Comparison of ENCODE assay signal across 22 cellular contexts in the genomic region with DNA sequence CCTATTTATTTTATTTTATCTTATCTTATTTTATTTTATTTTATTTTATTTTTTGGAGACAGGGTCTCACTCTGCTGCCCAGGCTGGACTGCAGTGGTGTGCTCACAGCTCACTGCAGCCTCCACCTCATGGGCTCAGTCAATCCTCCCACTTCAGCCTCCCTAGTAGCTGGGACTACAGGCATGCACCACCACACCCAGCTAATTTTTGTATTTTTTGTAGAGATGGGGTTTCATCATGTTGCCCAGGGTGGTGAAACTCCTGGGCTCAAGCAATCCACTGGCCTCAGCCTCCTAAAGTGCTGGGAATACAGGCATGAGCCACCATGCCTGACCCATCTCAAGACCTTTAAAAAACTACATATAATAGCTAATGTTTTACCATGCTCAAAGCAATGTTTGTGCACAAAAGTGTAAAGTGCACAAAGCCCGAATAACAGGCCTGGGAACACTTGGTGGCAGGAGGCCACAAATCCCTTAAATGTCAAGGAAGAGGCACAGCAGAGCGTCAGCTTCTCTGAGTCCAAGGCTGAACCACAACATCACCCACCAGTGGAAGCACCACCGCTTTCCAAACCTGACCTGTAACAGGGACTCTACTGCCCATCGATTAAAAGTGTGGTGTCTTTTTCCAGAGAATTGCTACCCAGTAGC. TPM values are rescaled to one million over a fixed set of nuclear protein-coding genes. Genes with fewer than 3 reads are reported as not detected.
DNase-seq lines count a peak whose midpoint lies in the region; ATAC-seq, FAIRE-seq and TF ChIP-seq lines count a peak whose summit lies in the region.
"Had no signal": no experiment of that assay in that cellular context is flagged by ENCODE, and none has a peak within 500 bp of the region (broad histone marks: within the 10 kb centered on the region; RNA-seq: fewer than 3 reads in every experiment).

No MANE protein-coding gene starts in this region.

- no peaks in the 10 kb centered on the region for H3K9me2 ChIP-seq in HCT116 (ENCODE audit: insufficient read depth)

- RAD21 ChIA-PET in HCT116 (lab: Charles Lee; ENCODE audit: low non-redundant PET in 1 of 2, low total read pairs in 2 of 2, uncharacterized antibody in 2 of 2, unreplicated experiment in 2 of 2), result no interaction called here

- no peaks in the 10 kb centered on the region for H3K9me3 ChIP-seq in HepG2 (ENCODE audit: low read length)
- H3K9me3 ChIP-seq in right lobe of liver, result no peaks in the 10 kb centered on the region
- H3K9me3 ChIP-seq in HCT116 (ENCODE audit: control insufficient read depth in 1 of 2, insufficient read depth in 1 of 2, low read depth in 1 of 2, low read length in 2 of 2), result no peaks in the 10 kb centered on the region
- H3K9me3 ChIP-seq in neural progenitor cell (ENCODE audit: low read depth), result no peaks in the 10 kb centered on the region
- H3K9me3 ChIP-seq in aorta (ENCODE audit: control insufficient read depth, low read length), result no peaks in the 10 kb centered on the region
- H3K9me3 ChIP-seq: A549, BE2C had no signal

- H3K27me3 ChIP-seq in HepG2 (ENCODE audit: control insufficient read depth in 1 of 2, insufficient read depth in 2 of 2, low read length in 2 of 2) (peaks cover 0 to 2% of the 10 kb centered on the region in 2 experiments; a peak in 3 of 5 replicates), right lobe of liver (no peaks in the 10 kb centered on the region), HCT116 (ENCODE audit: insufficient read depth, low read length) (no peaks in the 10 kb centered on the region), neural progenitor cell (no peaks in the 10 kb centered on the region), aorta (ENCODE audit: control insufficient read depth in 1 of 2, insufficient read depth in 2 of 2, low read length in 1 of 2) (no peaks in the 10 kb centered on the region)
- H3K27me3 ChIP-seq: BE2C had no signal

- H3F3A ChIP-seq in neural progenitor cell (ENCODE audit: low read depth), result no peaks in the 10 kb centered on the region

- H4K20me1 ChIP-seq in HepG2 (ENCODE audit: insufficient read depth, low read length) (no peaks in the 10 kb centered on the region), HCT116 (ENCODE audit: insufficient read depth) (no peaks in the 10 kb centered on the region), neural progenitor cell (ENCODE audit: low read depth) (no peaks in the 10 kb centered on the region)

- H3K4me3 Mint-ChIP-seq in neural progenitor cell, result no peak overlapping the region
- H3K4me3 Mint-ChIP-seq: CD4-positive, CD25-positive, alpha-beta regulatory T cell; CD8-positive, alpha-beta memory T cell; H9; HFFc6 had no signal

- TF ChIP-seq CTCF in HepG2 (CRISPR knock-in tag; IDR thresholded peaks at IDR 0.05) (no peak), right lobe of liver (IDR thresholded peaks at IDR 0.05) (no peak), HCT116 (IDR thresholded peaks at IDR 0.05 in 2 of 3, conservative IDR thresholded peaks at IDR 0.05 in 1 of 3; ENCODE audit: borderline replicate concordance in 1 of 3, insufficient read depth in 1 of 3, low read depth in 2 of 3, low read length in 2 of 3) (no peak), neural progenitor cell (IDR thresholded peaks at IDR 0.05) (no peak)

- CTCF ChIA-PET in HepG2 (lab: Yijun Ruan, JAX; ENCODE audit: low intra/inter-chr PET ratio, low total read pairs), result no interaction called here
- CTCF ChIA-PET in HCT116 (lab: Charles Lee), result interaction anchor here (1.4 kb wide), 1 partner anchor 9 kb away, joined by 3 read pairs; no protein-coding TSS in a partner anchor

- peak overlapping the region; percentile 88 for H3K4me2 ChIP-seq in HepG2 (ENCODE audit: low read depth, low read length)
- H3K4me2 ChIP-seq in HCT116 (ENCODE audit: low read length), result no peak overlapping the region
- H3K4me2 ChIP-seq in neural progenitor cell, result no peak overlapping the region
- H3K4me2 ChIP-seq: A549 had no signal

- H2AFZ ChIP-seq in HepG2 (ENCODE audit: low read length) (peak overlapping the region; percentile 91), HCT116 (ENCODE audit: low read depth, low read length, poor library complexity, severe bottlenecking) (no peak overlapping the region), neural progenitor cell (replicated peaks) (peak overlapping the region; percentile 89)

- in situ Hi-C loops in HepG2 (cut with HindIII; ENCODE audit: extremely low pct_ligation_motif_present, low pct_unique_long_range_greater_than_20kb), result no loop called here

- H3K4me1 ChIP-seq in HepG2 (ENCODE audit: insufficient read depth, low read length) (peaks cover 30% of the 10 kb centered on the region), right lobe of liver (no peaks in the 10 kb centered on the region), HCT116 (ENCODE audit: control insufficient read depth in 1 of 2, insufficient read depth in 2 of 2, low read length in 2 of 2) (peaks cover 0 to 5% of the 10 kb centered on the region in 2 experiments; a peak in 1 of 4 replicates), neural progenitor cell (no peaks in the 10 kb centered on the region), aorta (ENCODE audit: control insufficient read depth in 1 of 2, insufficient read depth in 2 of 2, low read length in 2 of 2) (no peaks in the 10 kb centered on the region)

- peak; percentile 83 for ATAC-seq in HepG2
- ATAC-seq in right lobe of liver, result no peak
- no peak for ATAC-seq in HCT116
- no peak for ATAC-seq in aorta (ENCODE audit: low FRiP score)
- ATAC-seq: A549 had no signal

- peaks cover 4% of the 10 kb centered on the region for H3K4me1 Mint-ChIP-seq in neural progenitor cell
- H3K4me1 Mint-ChIP-seq: CD4-positive, CD25-positive, alpha-beta regulatory T cell; CD8-positive, alpha-beta memory T cell had no signal

- 4% methylated on average over 3 of the region's 4 CpGs for WGBS in HepG2 (ENCODE audit: low lambda C conversion rate)
- 57% methylated on average over 4 of the region's 4 CpGs for WGBS in right lobe of liver (ENCODE audit: insufficient coverage, low coverage, low lambda C conversion rate, missing lambda C conversion rate)
- 78 to 87% methylated on average over 4 of the region's 4 CpGs for WGBS in aorta, 2 donors

- DNase-seq in HepG2 (ENCODE audit: low spot score), result peak; percentile 59
- no peak for DNase-seq in right lobe of liver
- DNase-seq in HCT116 (ENCODE audit: low read depth, low spot score), result no peak
- no peak for DNase-seq in neural progenitor cell (ENCODE audit: low spot score)
- no peak for DNase-seq in aorta
- DNase-seq in GM12891 (ENCODE audit: insufficient read length, low spot score), result no peak
- DNase-seq: 8988T; ACHN; AML-193; BE2C; CD4-positive, CD25-positive, alpha-beta regulatory T cell; CD8-positive, alpha-beta memory T cell; DMS 273 treated with DMSO at 0.1 percent for 48 hours; DMS53; DMS79 treated with DMSO at 0.1 percent for 48 hours; GF-D8; H9; HFFc6 had no signal

- TF ChIP-seq EP300 in HepG2 (IDR thresholded peaks at IDR 0.05; ENCODE audit: low read depth in 2 of 2, low read length in 2 of 2) (peak in 1 of 2 experiments; percentile 36; a peak in 1 of 4 replicates), HepG2 (CRISPR knock-in tag; IDR thresholded peaks at IDR 0.05; ENCODE audit: borderline replicate concordance) (no peak)

- H3K9me3 Mint-ChIP-seq in neural progenitor cell, result no peaks in the 10 kb centered on the region
- H3K9me3 Mint-ChIP-seq: CD4-positive, CD25-positive, alpha-beta regulatory T cell; CD8-positive, alpha-beta memory T cell; H9; HFFc6 had no signal

- H3K27me3 Mint-ChIP-seq in neural progenitor cell (ENCODE audit: insufficient read depth, low read depth), result no peaks in the 10 kb centered on the region
- H3K27me3 Mint-ChIP-seq: CD4-positive, CD25-positive, alpha-beta regulatory T cell had no signal

- TF ChIP-seq POLR2A in HepG2 (IDR thresholded peaks at IDR 0.05; ENCODE audit: insufficient read depth in 1 of 2, low read depth in 2 of 2, low read length in 2 of 2), result peak in 1 of 2 experiments; percentile 60; a peak in 1 of 4 replicates
- no peak for TF ChIP-seq POLR2A in right lobe of liver (IDR thresholded peaks at IDR 0.05)
- TF ChIP-seq POLR2A in HCT116 (IDR thresholded peaks at IDR 0.05; ENCODE audit: borderline replicate concordance, extremely low read depth, insufficient read depth, insufficient read length), result no peak
- no peak for TF ChIP-seq POLR2A in GM12891 (IDR thresholded peaks at IDR 0.05; ENCODE audit: low read depth, low read length)

- H3K79me2 ChIP-seq in HepG2 (ENCODE audit: insufficient read depth, low read length), result no peaks in the 10 kb centered on the region
- H3K79me2 ChIP-seq in HCT116 (ENCODE audit: insufficient read depth, low read length), result no peaks in the 10 kb centered on the region
- no peaks in the 10 kb centered on the region for H3K79me2 ChIP-seq in neural progenitor cell (ENCODE audit: low read depth)

- FAIRE-seq in HepG2 (lab: Jason Lieb, UNC) (peak; percentile 92), GM12891 (lab: Jason Lieb, UNC) (no peak)
- FAIRE-seq: A549, D721Med, GM12892 had no signal

- intact Hi-C loops in HepG2 (cut with micrococcal nuclease; ENCODE audit: unreplicated experiment), result loop anchor here (1.0 kb wide), 1 partner anchor 113 kb away; no protein-coding TSS in a partner anchor
- intact Hi-C loops in right lobe of liver (cut with DNase I), result no loop called here
- intact Hi-C loops in HCT116 (cut with micrococcal nuclease), result no loop called here
- intact Hi-C loops in aorta (cut with DNase I), result no loop called here

- H3K9ac ChIP-seq in HepG2 (ENCODE audit: insufficient read depth, low read depth, low read length) (peak overlapping the region; percentile 38), HCT116 (ENCODE audit: low read length) (no peak overlapping the region), neural progenitor cell (no peak overlapping the region)

- H3K4me3 ChIP-seq in HepG2 (replicated peaks in 1 of 3; ENCODE audit: insufficient read depth in 1 of 3, low read depth in 2 of 3, low read length in 3 of 3) (peak overlapping the region in 2 of 3 experiments; percentile 13 to 53; a peak in 4 of 6 replicates), right lobe of liver (no peak overlapping the region), HCT116 (replicated peaks in 1 of 2; ENCODE audit: low read depth in 1 of 2, low read length in 2 of 2) (no peak overlapping the region), neural progenitor cell (no peak overlapping the region), aorta (ENCODE audit: low read length in 2 of 2) (no peak overlapping the region)
- H3K4me3 ChIP-seq: A549 had no signal

- no peak overlapping the region for H3K27ac Mint-ChIP-seq in neural progenitor cell
- H3K27ac Mint-ChIP-seq: CD8-positive, alpha-beta memory T cell; H9; HFFc6 had no signal

- H3K36me3 Mint-ChIP-seq in neural progenitor cell, result no peaks in the 10 kb centered on the region
- H3K36me3 Mint-ChIP-seq: CD4-positive, CD25-positive, alpha-beta regulatory T cell; CD8-positive, alpha-beta memory T cell had no signal

- TF ChIP-seq RAD21 in HepG2 (CRISPR knock-in tag; IDR thresholded peaks at IDR 0.05) (no peak), HCT116 (IDR thresholded peaks at IDR 0.05; ENCODE audit: low read depth) (no peak)

- POLR2A ChIA-PET in HepG2 (lab: Yijun Ruan, JAX) (interaction anchor here (1.1 to 1.2 kb wide), 2 partner anchors 33 to 137 kb away, joined by 3 read pairs; no protein-coding TSS in a partner anchor), HCT116 (lab: Charles Lee) (no interaction called here)

- BruUV-seq in HepG2 (replicated peaks; lab: Mats Ljungman, UMichigan), result no TSS peak
- no TSS peak for BruUV-seq in HCT116 (replicated peaks; lab: Mats Ljungman, UMichigan)

- H3K27ac ChIP-seq in HepG2 (ENCODE audit: extremely low read length, insufficient read depth, low read length) (no peak overlapping the region), right lobe of liver (no peak overlapping the region), HCT116 (ENCODE audit: low read depth, low read length) (no peak overlapping the region), neural progenitor cell (no peak overlapping the region), aorta (ENCODE audit: low read depth in 1 of 2, low read length in 2 of 2) (no peak overlapping the region)
- H3K27ac ChIP-seq: A549, C4-2B had no signal

- H3K36me3 ChIP-seq in HepG2 (replicated peaks in 1 of 2; ENCODE audit: control insufficient read depth in 1 of 2, insufficient read depth in 2 of 2, low read length in 2 of 2) (no peaks in the 10 kb centered on the region), right lobe of liver (no peaks in the 10 kb centered on the region), HCT116 (ENCODE audit: control insufficient read depth in 1 of 2, insufficient read depth in 2 of 2, low read length in 2 of 2) (no peaks in the 10 kb centered on the region), neural progenitor cell (no peaks in the 10 kb centered on the region), aorta (ENCODE audit: control insufficient read depth in 1 of 2, insufficient read depth in 2 of 2, low read length in 1 of 2) (no peaks in the 10 kb centered on the region)
- H3K36me3 ChIP-seq: BE2C had no signal

RNA-seq across cellular contexts. Expression of gene SLC39A11, which starts 30.6 kb away (rescaled TPM):
- 19.2 and 31.5 TPM in 2 replicates for total RNA-seq in HepG2 (2016; rRNA removed; fragmentation: Illumina TruSeq; extraction: Trizol)
- 4.1 and 5.7 TPM in 2 replicates for total RNA-seq in HepG2 (2016; cell fraction: cytosol; rRNA removed; fragmentation: Illumina TruSeq; extraction: Trizol; ENCODE audit: low read depth)
- 17.6 and 30.8 TPM in 2 replicates for total RNA-seq in HepG2 (2016; cell fraction: insoluble cytoplasmic fraction; rRNA removed; fragmentation: Illumina TruSeq; extraction: Trizol)
- 11.7 and 12.9 TPM in 2 replicates for total RNA-seq in HepG2 (2016; cell fraction: membrane; rRNA removed; fragmentation: Illumina TruSeq; extraction: Trizol)
- 44.0 and 45.4 TPM in 2 replicates for total RNA-seq in HepG2 (2016; cell fraction: nucleus; rRNA removed; fragmentation: Illumina TruSeq; extraction: Trizol)
- polyA plus RNA-seq in HepG2 (2011; rRNA removed), result 17.2 and 18.4 TPM in 2 replicates
- polyA plus RNA-seq in HepG2 (2011; cell fraction: cytosol; rRNA removed), result 16.2 and 18.4 TPM in 2 replicates
- 15.4 and 18.6 TPM in 2 replicates for polyA plus RNA-seq in HepG2 (2011; cell fraction: nucleus; rRNA removed)
- polyA plus RNA-seq in HepG2 (2012), result 17.7 and 24.6 TPM in 2 replicates
- polyA plus RNA-seq in HepG2 (2016; cell fraction: cytosol; fragmentation: Illumina TruSeq; extraction: Trizol; ENCODE audit: low read depth), result 2.6 and 3.2 TPM in 2 replicates
- polyA plus RNA-seq in HepG2 (2016; cell fraction: insoluble cytoplasmic fraction; fragmentation: Illumina TruSeq; extraction: Trizol; ENCODE audit: low read depth), result 14.1 and 14.5 TPM in 2 replicates
- polyA plus RNA-seq in HepG2 (2016; cell fraction: membrane; fragmentation: Illumina TruSeq; extraction: Trizol; ENCODE audit: low read depth), result 6.3 and 6.4 TPM in 2 replicates
- 27.4 and 30.8 TPM in 2 replicates for polyA plus RNA-seq in HepG2 (2016; cell fraction: nucleus; fragmentation: Illumina TruSeq; extraction: Trizol; ENCODE audit: insufficient read depth, low read depth)
- polyA minus RNA-seq in HepG2 (2011; rRNA and poly(A)+ RNA removed; ENCODE audit: low replicate concordance), result 37.9 and 99.2 TPM in 2 replicates
- 19.3 and 20.3 TPM in 2 replicates for polyA minus RNA-seq in HepG2 (2011; cell fraction: cytosol; rRNA and poly(A)+ RNA removed)
- polyA minus RNA-seq in HepG2 (2011; cell fraction: nucleus; rRNA and poly(A)+ RNA removed), result 52.5 and 61.2 TPM in 2 replicates
- 10 to 100 TPM; 25.4 to 49.6 (median 39.3) TPM for total RNA-seq in right lobe of liver
- total RNA-seq in HCT116 (2021; ENCODE audit: unreplicated experiment), result 46.4 TPM
- polyA plus RNA-seq in HCT116 (2012), result 24.1 and 24.5 TPM in 2 replicates
- 5.5 and 8.2 TPM in 2 replicates for total RNA-seq in neural progenitor cell (ENCODE audit: low replicate concordance)
- total RNA-seq in aorta, result 10 to 100 TPM; 22.7 to 31.8 TPM
- 10 to 100 TPM in 1 of 2 donors, 1 to 10 TPM in 1; 9.3 to 12.3 TPM for polyA plus RNA-seq in aorta
- 11.0 TPM for polyA plus RNA-seq in GM12891 (2012; ENCODE audit: low read depth, missing spikeins)

RNA-seq across cellular contexts. Expression of gene SSTR2, which starts 41.7 kb away (rescaled TPM):
- total RNA-seq in HepG2 (2016; rRNA removed; fragmentation: Illumina TruSeq; extraction: Trizol) (not detected in 2 replicates), right lobe of liver (1 to 10 TPM in 1 of 6 experiments, under 1 TPM in 5; 0.12 to 1.2 (median 0.51) TPM), HCT116 (2021; ENCODE audit: unreplicated experiment) (not detected), neural progenitor cell (ENCODE audit: low replicate concordance) (0.43 and 0.74 TPM in 2 replicates), aorta (1 to 10 TPM; 2.0 to 3.0 TPM)
- total RNA-seq in HepG2 (2016; cell fraction: cytosol; rRNA removed; fragmentation: Illumina TruSeq; extraction: Trizol; ENCODE audit: low read depth), result not detected in 2 replicates
- total RNA-seq in HepG2 (2016; cell fraction: insoluble cytoplasmic fraction; rRNA removed; fragmentation: Illumina TruSeq; extraction: Trizol), result 0.04 TPM in 1 of 2 replicates, not detected in the other
- total RNA-seq in HepG2 (2016; cell fraction: membrane; rRNA removed; fragmentation: Illumina TruSeq; extraction: Trizol), result 0.03 TPM in 1 of 2 replicates, not detected in the other
- total RNA-seq in HepG2 (2016; cell fraction: nucleus; rRNA removed; fragmentation: Illumina TruSeq; extraction: Trizol), result not detected in 2 replicates
- polyA plus RNA-seq in HepG2 (2011; rRNA removed) (0.01 and 0.04 TPM in 2 replicates), aorta (under 1 TPM; 0.13 to 0.26 TPM)
- 0.05 TPM in 2 replicates for polyA plus RNA-seq in HepG2 (2011; cell fraction: cytosol; rRNA removed)
- polyA plus RNA-seq in HepG2 (2011; cell fraction: nucleus; rRNA removed), result 0.03 TPM in 2 replicates
- 0.03 and 0.21 TPM in 2 replicates for polyA plus RNA-seq in HepG2 (2012)
- 0.02 TPM in 1 of 2 replicates, not detected in the other for polyA plus RNA-seq in HepG2 (2016; cell fraction: cytosol; fragmentation: Illumina TruSeq; extraction: Trizol; ENCODE audit: low read depth)
- polyA plus RNA-seq in HepG2 (2016; cell fraction: insoluble cytoplasmic fraction; fragmentation: Illumina TruSeq; extraction: Trizol; ENCODE audit: low read depth), result not detected in 2 replicates
- polyA plus RNA-seq in HepG2 (2016; cell fraction: membrane; fragmentation: Illumina TruSeq; extraction: Trizol; ENCODE audit: low read depth), result 0.02 TPM in 1 of 2 replicates, not detected in the other
- not detected in 2 replicates for polyA plus RNA-seq in HepG2 (2016; cell fraction: nucleus; fragmentation: Illumina TruSeq; extraction: Trizol; ENCODE audit: insufficient read depth, low read depth)
- 0.07 and 0.14 TPM in 2 replicates for polyA minus RNA-seq in HepG2 (2011; rRNA and poly(A)+ RNA removed; ENCODE audit: low replicate concordance)
- not detected in 2 replicates for polyA minus RNA-seq in HepG2 (2011; cell fraction: cytosol; rRNA and poly(A)+ RNA removed)
- under 0.01 and 0.12 TPM in 2 replicates for polyA minus RNA-seq in HepG2 (2011; cell fraction: nucleus; rRNA and poly(A)+ RNA removed)
- polyA plus RNA-seq in HCT116 (2012), result 0.04 and 0.07 TPM in 2 replicates
- polyA plus RNA-seq in GM12891 (2012; ENCODE audit: low read depth, missing spikeins), result 0.68 TPM
- polyA plus RNA-seq: CD8-positive, alpha-beta memory T cell had no signal

Comparison
In these comparisons a context has a peak if more than half of its experiments do, and no peak if none do; other contexts are left out.
1. H3K4me3 ChIP-seq: peak in HepG2 (2 of 3); none in right lobe of liver (0 of 3), HCT116 (0 of 2), neural progenitor cell (single experiment) and aorta (0 of 2).
2. Of the 20 proteins assayed by ChIP-seq in both HepG2 and HCT116: peak only in HepG2: MAX and POLR2AphosphoS5; only in HCT116: none; in both: ZFX; in neither: 16; mixed calls (peak in some experiments, not most) for 1.